9 cellular contexts compared by ENCODE assay signal in the genomic region with DNA sequence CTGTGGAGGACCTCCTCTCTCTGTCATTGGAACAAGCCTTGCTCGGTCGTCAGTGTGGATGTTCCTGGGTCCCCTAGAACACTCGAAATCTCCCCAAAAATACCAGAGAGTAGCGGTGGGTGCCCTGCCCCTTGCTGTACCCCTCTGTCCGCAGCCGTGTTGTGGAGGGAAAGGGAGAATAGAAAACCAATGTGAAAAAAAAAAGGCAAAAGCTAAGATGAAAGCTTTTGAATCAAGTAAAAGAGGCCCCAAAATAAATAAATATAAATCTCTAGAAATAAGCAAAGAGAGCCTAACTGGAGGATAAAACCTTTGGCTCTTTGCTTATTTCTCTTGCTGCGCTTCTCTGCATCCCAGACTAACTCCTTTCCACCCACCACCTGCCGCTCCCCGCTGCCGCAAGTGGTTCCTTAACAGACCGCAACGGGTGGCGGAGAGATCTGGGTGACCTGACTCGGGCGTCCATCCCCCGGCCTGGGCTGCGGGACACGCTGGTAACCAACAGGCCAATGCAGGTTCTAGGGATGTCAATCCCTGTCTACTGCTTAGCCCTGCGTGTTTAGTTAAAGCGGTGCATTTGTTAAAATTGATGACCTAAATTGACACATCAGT.
DNase-seq lines count a peak whose midpoint lies in the region; ATAC-seq, FAIRE-seq and TF ChIP-seq lines count a peak whose summit lies in the region.
"Had no signal": no experiment of that assay in that cellular context is flagged by ENCODE, and none has a peak within 500 bp of the region (broad histone marks: within the 10 kb centered on the region; RNA-seq: fewer than 3 reads in every experiment).

No MANE protein-coding gene starts in this region.

- peaks cover 10% of the 10 kb centered on the region for H3K23me2 ChIP-seq in H1 (ENCODE audit: low read depth, low read length)

- peak overlapping the region in 1 of 4 experiments; percentile 18; a peak in 1 of 7 replicates for H3K9ac ChIP-seq in H1 (replicated peaks in 1 of 4; ENCODE audit: extremely low read depth in 1 of 4, low read depth in 3 of 4, low read length in 3 of 4)

- H2AK5ac ChIP-seq in H1 (ENCODE audit: low read depth, low read length), result no peak overlapping the region

- H3K79me2 ChIP-seq in H1 (ENCODE audit: control insufficient read depth in 1 of 2, insufficient read depth in 2 of 2, low read length in 2 of 2), result no peaks in the 10 kb centered on the region

- no peak overlapping the region for H3K27ac Mint-ChIP-seq in osteocyte (ENCODE audit: unreplicated experiment)

- no peak for TF ChIP-seq CTCF in H1 (IDR thresholded peaks at IDR 0.05; ENCODE audit: control extremely low read depth in 1 of 3, insufficient read depth in 1 of 3, low read depth in 1 of 3, low read length in 3 of 3)
- TF ChIP-seq CTCF in osteocyte (IDR thresholded peaks at IDR 0.05), result no peak

- H3K4me1 Mint-ChIP-seq in osteocyte (ENCODE audit: unreplicated experiment), result peaks cover 16% of the 10 kb centered on the region

- peak overlapping the region; percentile 75 to 90 (median 76) for H3K4me3 ChIP-seq in H1 (ENCODE audit: extremely low read depth in 1 of 4, insufficient read depth in 2 of 4, low read depth in 3 of 4, low read length in 4 of 4)
- H3K4me3 ChIP-seq: lower lobe of right lung had no signal

- peaks cover 0 to 4% (median 0%) of the 10 kb centered on the region in 4 experiments; a peak in 3 of 7 replicates for H3K4me1 ChIP-seq in H1 (replicated peaks in 1 of 4; ENCODE audit: control insufficient read depth in 3 of 4, insufficient read depth in 4 of 4, low read length in 3 of 4)

- CTCF ChIA-PET in H1 (lab: Charles Lee; ENCODE audit: partially characterized antibody), result interaction anchor here (0.9 to 2.4 kb wide), 5 partner anchors 9 to 98 kb away, joined by 3 to 8 read pairs (median 6); no protein-coding TSS in a partner anchor

- no peaks in the 10 kb centered on the region for H3K79me1 ChIP-seq in H1 (ENCODE audit: low read depth, low read length)

- H3K4ac ChIP-seq in H1 (replicated peaks; ENCODE audit: insufficient read length, low read depth, low read length), result no peak overlapping the region

- H4K8ac ChIP-seq in H1 (ENCODE audit: extremely low read depth, insufficient read depth, low read length), result no peak overlapping the region

- no peaks in the 10 kb centered on the region; a peak in 1 of 8 replicates for H3K36me3 ChIP-seq in H1 (ENCODE audit: control insufficient read depth in 2 of 4, insufficient read depth in 4 of 4, low read length in 3 of 4)
- H3K36me3 ChIP-seq: lower lobe of right lung had no signal

- no peak for TF ChIP-seq EP300 in H1 (IDR thresholded peaks at IDR 0.05; ENCODE audit: borderline replicate concordance in 1 of 2, low read depth in 2 of 2, low read length in 2 of 2)

- peak; percentile 31 for DNase-seq in NCI-H1092 treated with DMSO at 0.1 percent for 48 hours (lab: John Stamatoyannopoulos, UW)
- no peak for DNase-seq in NCI-H1092 (lab: John Stamatoyannopoulos, UW)
- peak; percentile 66 for DNase-seq in NCI-H748 (lab: John Stamatoyannopoulos, UW; ENCODE audit: unreplicated experiment)
- no peak for DNase-seq in H1 (ENCODE audit: low read depth in 1 of 2, low spot score in 2 of 2)
- no peak for DNase-seq in osteocyte (ENCODE audit: extremely low spot score, unreplicated experiment)
- no peak for DNase-seq in NCI-H2029 (lab: John Stamatoyannopoulos, UW)
- no peak for DNase-seq in middle frontal gyrus (ENCODE audit: extremely low spot score, low spot score)
- DNase-seq: lower lobe of right lung had no signal

- H3K27me3 Mint-ChIP-seq in osteocyte (ENCODE audit: unreplicated experiment), result peaks cover 27% of the 10 kb centered on the region

- H2BK5ac ChIP-seq in H1 (ENCODE audit: low read depth, low read length), result no peak overlapping the region

- H4K20me1 ChIP-seq in H1 (replicated peaks in 1 of 2; ENCODE audit: control insufficient read depth in 1 of 2, insufficient read depth in 2 of 2, low read length in 2 of 2), result no peaks in the 10 kb centered on the region

- H2AFZ ChIP-seq in H1 (ENCODE audit: low read length), result 0 out of 2 replicates have a peak overlapping the region, but pooled peaks have one; percentile 11

- no peaks in the 10 kb centered on the region for H3K36me3 Mint-ChIP-seq in osteocyte (ENCODE audit: unreplicated experiment)

- H2BK12ac ChIP-seq in H1 (ENCODE audit: low read depth, low read length), result no peak overlapping the region

- H3K14ac ChIP-seq in H1 (ENCODE audit: insufficient read length), result no peak overlapping the region

- no peak for TF ChIP-seq RAD21 in H1 (IDR thresholded peaks at IDR 0.05 in 1 of 2, conservative IDR thresholded peaks at IDR 0.05 in 1 of 2; ENCODE audit: low read depth in 2 of 2, low read length in 2 of 2)

- H4K5ac ChIP-seq in H1 (ENCODE audit: insufficient read length, low read depth, low read length), result no peak overlapping the region

- H3K56ac ChIP-seq in H1 (replicated peaks; ENCODE audit: insufficient read length, low read depth, low read length), result no peak overlapping the region

- H2BK20ac ChIP-seq in H1 (ENCODE audit: low read length), result no peak overlapping the region

- H2BK120ac ChIP-seq in H1 (replicated peaks; ENCODE audit: low read depth, low read length), result no peak overlapping the region

- POLR2A ChIA-PET in H1 (lab: Charles Lee; ENCODE audit: partially characterized antibody), result interaction anchor here (0.6 to 2.5 kb wide), 4 partner anchors 13 to 49 kb away, joined by 3 to 10 read pairs (median 6); a partner anchor contains a TSS

- H3K27ac ChIP-seq in H1 (ENCODE audit: low read depth, low read length), result no peak overlapping the region
- H3K27ac ChIP-seq: lower lobe of right lung had no signal

- FAIRE-seq in H1 (lab: Jason Lieb, UNC), result no peak

- H3K9me3 ChIP-seq in H1 (ENCODE audit: insufficient read depth in 2 of 2, low read depth in 1 of 2, low read length in 1 of 2), result peaks cover 0 to 7% of the 10 kb centered on the region in 2 experiments; a peak in 1 of 4 replicates
- H3K9me3 ChIP-seq: lower lobe of right lung had no signal

- no peak overlapping the region for H2BK15ac ChIP-seq in H1 (ENCODE audit: low read length)

- no peaks in the 10 kb centered on the region for H3K9me3 Mint-ChIP-seq in osteocyte (ENCODE audit: unreplicated experiment)

- no peak for TF ChIP-seq POLR2A in H1 (IDR thresholded peaks at IDR 0.05; ENCODE audit: control extremely low read depth in 1 of 2, low read depth in 2 of 2, low read length in 2 of 2)

- peaks cover 2 to 40% (median 21%) of the 10 kb centered on the region in 4 experiments for H3K27me3 ChIP-seq in H1 (replicated peaks in 1 of 4; ENCODE audit: control insufficient read depth in 3 of 4, extremely low read depth in 1 of 4, insufficient read depth in 3 of 4, low read length in 3 of 4)

- H4K91ac ChIP-seq in H1 (replicated peaks; ENCODE audit: insufficient read length, low read length), result no peak overlapping the region

- peak overlapping the region; percentile 79 for H3K4me3 Mint-ChIP-seq in osteocyte (ENCODE audit: unreplicated experiment)

- WGBS in H1 (ENCODE audit: extremely low coverage in 1 of 2, insufficient coverage in 1 of 2, insufficient read length in 1 of 2, insufficient replicate concordance in 2 of 2, low coverage in 1 of 2, low lambda C conversion rate in 2 of 2, missing lambda C conversion rate in 1 of 2), 2 experiments, result 5% methylated on average over 20 of the region's 20 CpGs; no CpG with 5 or more reads in 1 of the 2 experiments

- H3K4me2 ChIP-seq in H1 (ENCODE audit: insufficient read depth in 1 of 2, low read depth in 2 of 2, low read length in 2 of 2), result peak overlapping the region; percentile 86 to 88

- H3K18ac ChIP-seq in H1 (ENCODE audit: extremely low read depth, low read length), result no peak overlapping the region

- H3K23ac ChIP-seq in H1 (ENCODE audit: insufficient read length), result no peak overlapping the region

- no peak for ATAC-seq in GM21825 (IDR thresholded peaks at IDR 0.05; ENCODE audit: unreplicated experiment)
- ATAC-seq: lower lobe of right lung had no signal

TF ChIP-seq in H1, 55 proteins besides CTCF, POLR2A, EP300 and RAD21:
- TF ChIP-seq SP2 (IDR thresholded peaks at IDR 0.05; ENCODE audit: low read length), result 0 out of 2 replicates have a peak, but pooled peaks have one; percentile 5
- TF ChIP-seq GTF2F1 (IDR thresholded peaks at IDR 0.05; ENCODE audit: borderline replicate concordance, low read depth, low read length), result no peak
- TF ChIP-seq, protein P1, sequence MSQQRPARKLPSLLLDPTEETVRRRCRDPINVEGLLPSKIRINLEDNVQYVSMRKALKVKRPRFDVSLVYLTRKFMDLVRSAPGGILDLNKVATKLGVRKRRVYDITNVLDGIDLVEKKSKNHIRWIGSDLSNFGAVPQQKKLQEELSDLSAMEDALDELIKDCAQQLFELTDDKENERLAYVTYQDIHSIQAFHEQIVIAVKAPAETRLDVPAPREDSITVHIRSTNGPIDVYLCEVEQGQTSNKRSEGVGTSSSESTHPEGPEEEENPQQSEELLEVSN (IDR thresholded peaks at IDR 0.05), result no peak
- TF ChIP-seq, protein P2, sequence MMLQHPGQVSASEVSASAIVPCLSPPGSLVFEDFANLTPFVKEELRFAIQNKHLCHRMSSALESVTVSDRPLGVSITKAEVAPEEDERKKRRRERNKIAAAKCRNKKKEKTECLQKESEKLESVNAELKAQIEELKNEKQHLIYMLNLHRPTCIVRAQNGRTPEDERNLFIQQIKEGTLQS (IDR thresholded peaks at IDR 0.05; ENCODE audit: insufficient read depth, low read depth, low read length), result no peak
- TF ChIP-seq RFX5 (IDR thresholded peaks at IDR 0.05; ENCODE audit: borderline replicate concordance, low read depth, low read length), result no peak
- no peak for TF ChIP-seq RNF2 (IDR thresholded peaks at IDR 0.05; ENCODE audit: borderline replicate concordance, low read depth, low read length, missing control alignments, poor library complexity, severe bottlenecking)
- no peak for TF ChIP-seq NRF1 (IDR thresholded peaks at IDR 0.05; ENCODE audit: low read depth, low read length)
- TF ChIP-seq, protein P3, sequence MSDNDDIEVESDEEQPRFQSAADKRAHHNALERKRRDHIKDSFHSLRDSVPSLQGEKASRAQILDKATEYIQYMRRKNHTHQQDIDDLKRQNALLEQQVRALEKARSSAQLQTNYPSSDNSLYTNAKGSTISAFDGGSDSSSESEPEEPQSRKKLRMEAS (IDR thresholded peaks at IDR 0.05), result 0 out of 2 replicates have a peak, but pooled peaks have one; percentile 31
- TF ChIP-seq SUZ12 (IDR thresholded peaks at IDR 0.05; ENCODE audit: low read length), result peak; percentile 60
- TF ChIP-seq MAFK (IDR thresholded peaks at IDR 0.05; ENCODE audit: low read depth, low read length), result no peak
- TF ChIP-seq SAP30 (IDR thresholded peaks at IDR 0.05; ENCODE audit: insufficient read depth, insufficient replicate concordance, low read length), result peak; percentile 41
- TF ChIP-seq SIRT6 (IDR thresholded peaks at IDR 0.05; ENCODE audit: low read length), result no peak
- no peak for TF ChIP-seq TCF12 (IDR thresholded peaks at IDR 0.05; ENCODE audit: low read depth, low read length)
- no peak for TF ChIP-seq PHF8 (conservative IDR thresholded peaks at IDR 0.05; ENCODE audit: low read depth, low read length)
- TF ChIP-seq KDM5A (IDR thresholded peaks at IDR 0.05; ENCODE audit: low read length), result no peak
- peak; percentile 0 for TF ChIP-seq KDM4A (IDR thresholded peaks at IDR 0.05; ENCODE audit: low read depth, low read length, severe bottlenecking)

Comparison
In these comparisons a context has a peak if more than half of its experiments do, and no peak if none do; other contexts are left out.
1. DNase-seq: peak in NCI-H1092 treated with DMSO at 0.1 percent for 48 hours (single experiment) and NCI-H748 (single experiment); none in NCI-H1092 (single experiment), H1 (0 of 2), osteocyte (single experiment), NCI-H2029 (single experiment) and middle frontal gyrus (single experiment).